In the genomic region with DNA sequence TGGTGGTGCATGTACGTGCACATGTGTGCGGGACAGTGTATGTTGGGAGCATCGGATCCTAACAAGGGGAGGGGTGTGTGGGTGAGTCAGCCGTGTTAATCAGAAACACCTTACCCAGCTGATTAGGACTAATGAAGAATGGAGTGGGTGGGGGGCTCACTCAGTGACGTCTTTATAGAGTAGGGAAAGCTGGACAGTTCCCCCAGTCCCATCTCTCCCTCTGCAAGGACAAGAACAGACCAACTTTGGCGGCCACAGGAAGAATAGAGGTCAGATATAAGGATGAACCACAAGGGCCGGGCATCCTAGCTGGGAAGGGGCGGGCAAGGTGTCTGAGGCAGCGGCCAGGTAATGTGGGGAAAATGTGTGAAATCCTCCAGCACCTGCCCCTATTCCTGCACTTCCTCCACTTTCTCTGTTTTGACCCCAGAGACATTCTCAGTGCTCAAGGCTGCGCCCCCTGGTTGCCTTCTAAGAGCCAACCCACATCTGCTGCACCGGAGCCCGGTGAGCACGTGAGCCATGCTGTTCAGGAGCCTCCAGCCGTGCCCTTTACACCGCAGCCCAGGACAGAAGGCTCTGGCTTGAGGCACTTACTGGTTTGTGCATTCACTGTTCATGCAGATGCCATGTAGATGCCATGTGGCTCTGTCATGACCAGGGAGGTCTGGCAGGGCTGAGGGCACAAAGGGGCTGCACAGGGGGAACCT, we compare ENCODE assay signal across 1 cellular context.
TF ChIP-seq lines count a peak whose summit lies in the region.

No MANE protein-coding gene starts in this region.

TF ChIP-seq in H1, 55 proteins besides CTCF, POLR2A, EP300 and RAD21:
- TF ChIP-seq CEBPB (IDR thresholded peaks at IDR 0.05; ENCODE audit: low read depth, low read length) (no peak), CBX8 (IDR thresholded peaks at IDR 0.05; ENCODE audit: borderline replicate concordance, low read depth, low read length) (no peak), RNF2 (IDR thresholded peaks at IDR 0.05; ENCODE audit: borderline replicate concordance, low read depth, low read length, missing control alignments, poor library complexity, severe bottlenecking) (no peak)
- TF ChIP-seq, protein P1, sequence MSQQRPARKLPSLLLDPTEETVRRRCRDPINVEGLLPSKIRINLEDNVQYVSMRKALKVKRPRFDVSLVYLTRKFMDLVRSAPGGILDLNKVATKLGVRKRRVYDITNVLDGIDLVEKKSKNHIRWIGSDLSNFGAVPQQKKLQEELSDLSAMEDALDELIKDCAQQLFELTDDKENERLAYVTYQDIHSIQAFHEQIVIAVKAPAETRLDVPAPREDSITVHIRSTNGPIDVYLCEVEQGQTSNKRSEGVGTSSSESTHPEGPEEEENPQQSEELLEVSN (IDR thresholded peaks at IDR 0.05), result peak; percentile 38; the same call in 1 of the 2 replicates
- TF ChIP-seq, protein P2, sequence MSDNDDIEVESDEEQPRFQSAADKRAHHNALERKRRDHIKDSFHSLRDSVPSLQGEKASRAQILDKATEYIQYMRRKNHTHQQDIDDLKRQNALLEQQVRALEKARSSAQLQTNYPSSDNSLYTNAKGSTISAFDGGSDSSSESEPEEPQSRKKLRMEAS (IDR thresholded peaks at IDR 0.05), result peak; percentile 84
- TF ChIP-seq, protein P3, sequence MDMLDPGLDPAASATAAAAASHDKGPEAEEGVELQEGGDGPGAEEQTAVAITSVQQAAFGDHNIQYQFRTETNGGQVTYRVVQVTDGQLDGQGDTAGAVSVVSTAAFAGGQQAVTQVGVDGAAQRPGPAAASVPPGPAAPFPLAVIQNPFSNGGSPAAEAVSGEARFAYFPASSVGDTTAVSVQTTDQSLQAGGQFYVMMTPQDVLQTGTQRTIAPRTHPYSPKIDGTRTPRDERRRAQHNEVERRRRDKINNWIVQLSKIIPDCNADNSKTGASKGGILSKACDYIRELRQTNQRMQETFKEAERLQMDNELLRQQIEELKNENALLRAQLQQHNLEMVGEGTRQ (IDR thresholded peaks at IDR 0.05; ENCODE audit: low read length), result peak; percentile 52
